Comparison of ENCODE assay signal across 2 cellular contexts in the genomic region with DNA sequence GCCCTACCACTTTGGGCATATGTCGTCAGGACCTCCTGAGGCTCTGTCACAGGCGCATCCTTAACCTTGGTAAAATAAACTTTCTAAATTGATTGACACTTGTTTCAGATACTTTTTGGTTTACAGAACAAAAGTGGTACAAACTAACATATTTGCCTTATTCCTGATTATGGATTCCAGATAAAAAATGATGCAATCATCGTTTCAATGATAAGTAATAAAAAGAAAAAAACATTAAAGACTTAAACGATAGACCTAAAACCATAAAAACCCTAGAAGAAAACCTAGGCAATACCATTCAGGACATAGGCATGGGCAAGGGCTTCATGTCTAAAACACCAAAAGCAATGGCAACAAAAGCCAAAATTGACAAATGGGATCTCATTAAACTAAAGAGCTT.
TF ChIP-seq lines count a peak whose summit lies in the region.
"Not testable (repeated sequence)": the region's sequence is repeated elsewhere in the genome, so short reads cannot be mapped to it uniquely, and the experiment has no call there.

No MANE protein-coding gene starts in this region.

TF ChIP-seq in K562, 482 proteins besides CTCF, POLR2A, EP300 and RAD21:
- not testable (repeated sequence) for TF ChIP-seq CEBPG (CRISPR knock-in tag; IDR thresholded peaks at IDR 0.05); ATF3 (CRISPR knock-in tag; conservative IDR thresholded peaks at IDR 0.05)
- peak in 1 of 2 experiments; percentile 89; a peak in 2 of 4 replicates for TF ChIP-seq CEBPG (tag; conservative IDR thresholded peaks at IDR 0.05 in 1 of 2, IDR thresholded peaks at IDR 0.05 in 1 of 2)
- TF ChIP-seq ZSCAN32 (CRISPR knock-in tag; IDR thresholded peaks at IDR 0.05) = peak; percentile 46; the same call in 1 of the 2 replicates
- peak; percentile 70 for TF ChIP-seq ATF3 (IDR thresholded peaks at IDR 0.05)
- TF ChIP-seq CEBPB (tag; IDR thresholded peaks at IDR 0.05) = peak; percentile 51; the same call in 1 of the 2 replicates
- TF ChIP-seq IRF9 (tag; IDR thresholded peaks at IDR 0.05) = 0 out of 2 replicates have a peak, but pooled peaks have one; percentile 36

TF ChIP-seq in HepG2, 621 proteins besides CTCF, POLR2A, EP300 and RAD21:
- TF ChIP-seq CEBPB (IDR thresholded peaks at IDR 0.05; ENCODE audit: borderline replicate concordance, low read depth, low read length) (0 out of 2 replicates have a peak, but pooled peaks have one; percentile 6), ATF7 (IDR thresholded peaks at IDR 0.05) (peak; percentile 85)
- TF ChIP-seq ATF7 (CRISPR knock-in tag; IDR thresholded peaks at IDR 0.05) = not testable (repeated sequence)
